Comparison of ENCODE assay signal across 1 cellular context in the genomic region with DNA sequence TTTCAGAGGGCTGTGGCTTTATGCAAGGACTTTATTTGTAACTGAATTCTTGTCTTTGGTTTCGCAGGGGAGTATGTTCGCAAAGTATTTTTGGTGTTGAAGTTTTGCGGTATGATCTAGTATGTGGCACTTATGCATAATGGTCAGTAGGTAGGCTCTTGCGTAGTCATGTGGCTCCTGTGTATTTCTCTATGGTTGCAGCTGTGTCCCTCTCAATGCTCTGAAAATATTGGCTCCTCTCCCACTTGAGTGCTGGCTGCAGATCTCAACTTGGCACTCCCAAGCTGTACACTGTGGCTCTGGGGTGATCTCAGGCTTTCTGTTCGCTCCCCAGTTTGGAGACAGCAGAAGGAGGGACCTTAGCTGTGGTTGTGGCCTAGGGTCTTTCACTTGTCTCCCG.
TF ChIP-seq lines count a peak whose summit lies in the region.

No MANE protein-coding gene starts in this region.

TF ChIP-seq in SK-N-SH treated with all-trans-retinoic acid at 6 μM for 48 hours, 23 proteins besides CTCF, POLR2A, EP300 and RAD21:
- TF ChIP-seq, protein P1, sequence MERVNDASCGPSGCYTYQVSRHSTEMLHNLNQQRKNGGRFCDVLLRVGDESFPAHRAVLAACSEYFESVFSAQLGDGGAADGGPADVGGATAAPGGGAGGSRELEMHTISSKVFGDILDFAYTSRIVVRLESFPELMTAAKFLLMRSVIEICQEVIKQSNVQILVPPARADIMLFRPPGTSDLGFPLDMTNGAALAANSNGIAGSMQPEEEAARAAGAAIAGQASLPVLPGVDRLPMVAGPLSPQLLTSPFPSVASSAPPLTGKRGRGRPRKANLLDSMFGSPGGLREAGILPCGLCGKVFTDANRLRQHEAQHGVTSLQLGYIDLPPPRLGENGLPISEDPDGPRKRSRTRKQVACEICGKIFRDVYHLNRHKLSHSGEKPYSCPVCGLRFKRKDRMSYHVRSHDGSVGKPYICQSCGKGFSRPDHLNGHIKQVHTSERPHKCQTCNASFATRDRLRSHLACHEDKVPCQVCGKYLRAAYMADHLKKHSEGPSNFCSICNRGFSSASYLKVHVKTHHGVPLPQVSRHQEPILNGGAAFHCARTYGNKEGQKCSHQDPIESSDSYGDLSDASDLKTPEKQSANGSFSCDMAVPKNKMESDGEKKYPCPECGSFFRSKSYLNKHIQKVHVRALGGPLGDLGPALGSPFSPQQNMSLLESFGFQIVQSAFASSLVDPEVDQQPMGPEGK (CRISPR knock-in tag; IDR thresholded peaks at IDR 0.05; ENCODE audit: borderline replicate concordance): no peak
- TF ChIP-seq RARB (CRISPR knock-in tag; IDR thresholded peaks at IDR 0.05): no peak
- TF ChIP-seq, protein P2, sequence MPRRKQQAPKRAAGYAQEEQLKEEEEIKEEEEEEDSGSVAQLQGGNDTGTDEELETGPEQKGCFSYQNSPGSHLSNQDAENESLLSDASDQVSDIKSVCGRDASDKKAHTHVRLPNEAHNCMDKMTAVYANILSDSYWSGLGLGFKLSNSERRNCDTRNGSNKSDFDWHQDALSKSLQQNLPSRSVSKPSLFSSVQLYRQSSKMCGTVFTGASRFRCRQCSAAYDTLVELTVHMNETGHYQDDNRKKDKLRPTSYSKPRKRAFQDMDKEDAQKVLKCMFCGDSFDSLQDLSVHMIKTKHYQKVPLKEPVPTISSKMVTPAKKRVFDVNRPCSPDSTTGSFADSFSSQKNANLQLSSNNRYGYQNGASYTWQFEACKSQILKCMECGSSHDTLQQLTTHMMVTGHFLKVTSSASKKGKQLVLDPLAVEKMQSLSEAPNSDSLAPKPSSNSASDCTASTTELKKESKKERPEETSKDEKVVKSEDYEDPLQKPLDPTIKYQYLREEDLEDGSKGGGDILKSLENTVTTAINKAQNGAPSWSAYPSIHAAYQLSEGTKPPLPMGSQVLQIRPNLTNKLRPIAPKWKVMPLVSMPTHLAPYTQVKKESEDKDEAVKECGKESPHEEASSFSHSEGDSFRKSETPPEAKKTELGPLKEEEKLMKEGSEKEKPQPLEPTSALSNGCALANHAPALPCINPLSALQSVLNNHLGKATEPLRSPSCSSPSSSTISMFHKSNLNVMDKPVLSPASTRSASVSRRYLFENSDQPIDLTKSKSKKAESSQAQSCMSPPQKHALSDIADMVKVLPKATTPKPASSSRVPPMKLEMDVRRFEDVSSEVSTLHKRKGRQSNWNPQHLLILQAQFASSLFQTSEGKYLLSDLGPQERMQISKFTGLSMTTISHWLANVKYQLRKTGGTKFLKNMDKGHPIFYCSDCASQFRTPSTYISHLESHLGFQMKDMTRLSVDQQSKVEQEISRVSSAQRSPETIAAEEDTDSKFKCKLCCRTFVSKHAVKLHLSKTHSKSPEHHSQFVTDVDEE (CRISPR knock-in tag; IDR thresholded peaks at IDR 0.05): no peak
- no peak for TF ChIP-seq BACH2 (CRISPR knock-in tag; IDR thresholded peaks at IDR 0.05; ENCODE audit: borderline replicate concordance)
- no peak for TF ChIP-seq ZNF565 (CRISPR knock-in tag; conservative IDR thresholded peaks at IDR 0.05; ENCODE audit: low read depth)
- no peak for TF ChIP-seq ARNTL (CRISPR knock-in tag; IDR thresholded peaks at IDR 0.05; ENCODE audit: borderline replicate concordance, low read depth)
- no peak for TF ChIP-seq ISL1 (CRISPR knock-in tag; IDR thresholded peaks at IDR 0.05)
- no peak for TF ChIP-seq TOX (CRISPR knock-in tag; IDR thresholded peaks at IDR 0.05; ENCODE audit: borderline replicate concordance)
- no peak for TF ChIP-seq PPARA (CRISPR knock-in tag; IDR thresholded peaks at IDR 0.05; ENCODE audit: borderline replicate concordance)
